ENCODE assay signal across 25 cellular contexts in genomic region chr2:206984206-206984605, GRCh38. TPM values are rescaled to one million over a fixed set of nuclear protein-coding genes. Genes with fewer than 3 reads are reported as not detected.
A peak's percentile ranks its signal among the peaks of the same experiment; 100 is the strongest.
DNase-seq lines count a peak whose midpoint lies in the region; ATAC-seq and TF ChIP-seq lines count a peak whose summit lies in the region.
"Had no signal": no experiment of that assay in that cellular context is flagged by ENCODE, and none has a peak within 500 bp of the region (broad histone marks: within the 10 kb centered on the region; RNA-seq: fewer than 3 reads in every experiment).

No MANE protein-coding gene starts in this region.

- H3K14ac ChIP-seq in mesenchymal stem cell (ENCODE audit: low read length in 2 of 2): no peak overlapping the region

- H3K23ac ChIP-seq in mesenchymal stem cell (ENCODE audit: low read length in 2 of 2): no peak overlapping the region

- H3K9me3 ChIP-seq in mesenchymal stem cell (ENCODE audit: control insufficient read depth, low read length) (no peaks in the 10 kb centered on the region), BE2C (no peaks in the 10 kb centered on the region)
- H3K9me3 ChIP-seq: colonic mucosa, transverse colon had no signal

- no peak overlapping the region for H2BK120ac ChIP-seq in mesenchymal stem cell (ENCODE audit: low read depth, low read length)

- peaks cover 0 to 4% of the 10 kb centered on the region in 2 donors for H3K27me3 Mint-ChIP-seq in stimulated activated naive B cell treated with anti-CD40 and anti-IgM and Interleukin-4, amounts not matched to agents 10 μg/mL and 1 μg/mL and 100 μg/mL, for 72 hours

- H3K36me3 Mint-ChIP-seq in stimulated activated naive B cell treated with anti-CD40 and anti-IgM and Interleukin-4, amounts not matched to agents 10 μg/mL and 1 μg/mL and 100 μg/mL, for 72 hours: no peaks in the 10 kb centered on the region
- H3K36me3 Mint-ChIP-seq: CD8-positive, alpha-beta T cell; naive B cell; stimulated activated memory B cell treated with anti-CD40 and anti-IgM and Interleukin-4, amounts not matched to agents 10 μg/mL and 1 μg/mL and 100 μg/mL, for 72 hours had no signal

- H3K36me3 ChIP-seq in mesenchymal stem cell (ENCODE audit: control insufficient read depth in 1 of 2, insufficient read depth in 2 of 2, low read depth in 1 of 2, low read length in 2 of 2) (no peaks in the 10 kb centered on the region), BE2C (no peaks in the 10 kb centered on the region)
- H3K36me3 ChIP-seq: colonic mucosa, transverse colon had no signal

- H3K27ac Mint-ChIP-seq in stimulated activated naive B cell treated with anti-CD40 and anti-IgM and Interleukin-4, amounts not matched to agents 10 μg/mL and 1 μg/mL and 100 μg/mL, for 72 hours: no peak overlapping the region
- H3K27ac Mint-ChIP-seq: CD8-positive, alpha-beta T cell; endodermal cell; naive B cell; stimulated activated memory B cell treated with anti-CD40 and anti-IgM and Interleukin-4, amounts not matched to agents 10 μg/mL and 1 μg/mL and 100 μg/mL, for 72 hours had no signal

- no peaks in the 10 kb centered on the region for H3K27me3 ChIP-seq in mesenchymal stem cell (ENCODE audit: control insufficient read depth in 1 of 2, insufficient read depth in 1 of 2, low read length in 2 of 2)
- no peaks in the 10 kb centered on the region for H3K27me3 ChIP-seq in BE2C
- H3K27me3 ChIP-seq: colonic mucosa, transverse colon had no signal

- WGBS in mesenchymal stem cell: 32% methylated on average over 2 of the region's 4 CpGs

- H3K27ac ChIP-seq in mesenchymal stem cell (ENCODE audit: low read length, poor library complexity, severe bottlenecking): no peak overlapping the region
- H3K27ac ChIP-seq: colonic mucosa, parathyroid adenoma, transverse colon had no signal

- DNase-seq in H4 (ENCODE audit: low spot score) (peak; percentile 41), MV-4-11 (lab: John Stamatoyannopoulos, UW) (peak; percentile 76), amniotic epithelial cell (ENCODE audit: low read depth) (peak; percentile 72), mesenchymal stem cell (peak; percentile 64), NCI-H774 (lab: John Stamatoyannopoulos, UW) (no peak), BE2C (no peak)
- DNase-seq in stimulated activated naive B cell treated with anti-CD40 and anti-IgM and Interleukin-4, amounts not matched to agents 10 μg/mL and 1 μg/mL and 100 μg/mL, for 72 hours: no peak
- DNase-seq: activated gamma-delta T cell treated with Interleukin-2 at 50 U/mL for 16 hours; anterior cingulate cortex; CD8-positive, alpha-beta T cell; colonic mucosa; DMS79 treated with DMSO at 0.1 percent for 48 hours; endodermal cell; hippocampal formation; naive B cell; NCI-H1694; NCI-H345; SHP77; T-helper 1 cell; transverse colon had no signal

- no peak overlapping the region for H3K4me2 ChIP-seq in mesenchymal stem cell (ENCODE audit: low read length, poor library complexity, severe bottlenecking)

- H3K4me3 ChIP-seq in mesenchymal stem cell (ENCODE audit: insufficient read depth in 1 of 2, low read depth in 1 of 2, low read length in 2 of 2): no peak overlapping the region
- no peak overlapping the region for H3K4me3 ChIP-seq in BE2C (ENCODE audit: low read depth, low read length)
- H3K4me3 ChIP-seq: colonic mucosa, transverse colon had no signal

- no peak overlapping the region for H2AK5ac ChIP-seq in mesenchymal stem cell (ENCODE audit: low read length, severe bottlenecking)

- no peak overlapping the region for H2BK12ac ChIP-seq in mesenchymal stem cell (ENCODE audit: low read length in 2 of 2)

- no peak for TF ChIP-seq CTCF in BE2C (IDR thresholded peaks at IDR 0.05; ENCODE audit: low read depth, low read length)

- no peak overlapping the region for H4K91ac ChIP-seq in mesenchymal stem cell (ENCODE audit: low read length)

- H3K4me1 Mint-ChIP-seq in stimulated activated naive B cell treated with anti-CD40 and anti-IgM and Interleukin-4, amounts not matched to agents 10 μg/mL and 1 μg/mL and 100 μg/mL, for 72 hours: peaks cover 2% of the 10 kb centered on the region in 2 donors

- H3K18ac ChIP-seq in mesenchymal stem cell (ENCODE audit: low read depth in 1 of 2, low read length in 2 of 2): peak overlapping the region in 1 of 2 experiments; percentile 52

- no peak overlapping the region for H3K9ac ChIP-seq in mesenchymal stem cell (ENCODE audit: low read length)
- H3K9ac ChIP-seq: parathyroid adenoma had no signal

- no peak overlapping the region for H4K8ac ChIP-seq in mesenchymal stem cell (ENCODE audit: low read length)

- H3K4me3 Mint-ChIP-seq in stimulated activated naive B cell treated with anti-CD40 and anti-IgM and Interleukin-4, amounts not matched to agents 10 μg/mL and 1 μg/mL and 100 μg/mL, for 72 hours: no peak overlapping the region
- H3K4me3 Mint-ChIP-seq: CD8-positive, alpha-beta T cell; endodermal cell; naive B cell; stimulated activated memory B cell treated with anti-CD40 and anti-IgM and Interleukin-4, amounts not matched to agents 10 μg/mL and 1 μg/mL and 100 μg/mL, for 72 hours had no signal

- H3K9me3 Mint-ChIP-seq in stimulated activated naive B cell treated with anti-CD40 and anti-IgM and Interleukin-4, amounts not matched to agents 10 μg/mL and 1 μg/mL and 100 μg/mL, for 72 hours: no peaks in the 10 kb centered on the region
- H3K9me3 Mint-ChIP-seq: CD8-positive, alpha-beta T cell; endodermal cell had no signal

- H2BK5ac ChIP-seq in mesenchymal stem cell (ENCODE audit: low read depth, low read length, poor library complexity, severe bottlenecking): no peak overlapping the region

- H3K4ac ChIP-seq in mesenchymal stem cell (ENCODE audit: low read depth in 1 of 2, low read length in 2 of 2): no peak overlapping the region

- no peak overlapping the region for H2AFZ ChIP-seq in mesenchymal stem cell (ENCODE audit: low read depth, low read length)

- H3K79me1 ChIP-seq in mesenchymal stem cell (replicated peaks; ENCODE audit: low read length, poor library complexity, severe bottlenecking): no peaks in the 10 kb centered on the region

- no peak overlapping the region for H2BK15ac ChIP-seq in mesenchymal stem cell (ENCODE audit: low read depth, poor library complexity, severe bottlenecking)

- peaks cover 3% of the 10 kb centered on the region for H3K4me1 ChIP-seq in mesenchymal stem cell (ENCODE audit: control insufficient read depth, insufficient read depth, low read depth, low read length)
- peaks cover 22% of the 10 kb centered on the region for H3K4me1 ChIP-seq in BE2C
- H3K4me1 ChIP-seq: colonic mucosa had no signal

- ATAC-seq in stimulated activated naive B cell treated with anti-CD40 and anti-IgM and Interleukin-4, amounts not matched to agents 10 μg/mL and 1 μg/mL and 100 μg/mL, for 72 hours (replicated peaks): no peak
- no peak for ATAC-seq in GM18873 (IDR thresholded peaks at IDR 0.05; ENCODE audit: low FRiP score, unreplicated experiment)
- ATAC-seq: CD8-positive, alpha-beta T cell; sciatic nerve; stimulated activated memory B cell treated with anti-CD40 and anti-IgM and Interleukin-4, amounts not matched to agents 10 μg/mL and 1 μg/mL and 100 μg/mL, for 72 hours had no signal

RNA-seq across cellular contexts. Expression of gene CPO, which starts 44.9 kb away (rescaled TPM):
- 0.39 TPM in 1 of 2 replicates, not detected in the other for total RNA-seq in H4 (2014; rRNA removed; shearing (Covaris generic))
- polyA plus RNA-seq in mesenchymal stem cell (2013, experiment 1 of 2): not detected
- polyA plus RNA-seq in mesenchymal stem cell (2013, experiment 2 of 2): not detected
- polyA plus RNA-seq in BE2C (2012; ENCODE audit: insufficient read depth, insufficient read length, low read depth): 0.97 TPM
- total RNA-seq: CD8-positive, alpha-beta T cell; colonic mucosa; lung microvascular endothelial cell; transverse colon had no signal

Comparison
In these comparisons a context has a peak if more than half of its experiments do, and no peak if none do; other contexts are left out.
1. DNase-seq: peak in H4 (single experiment), MV-4-11 (single experiment), amniotic epithelial cell (single experiment) and mesenchymal stem cell (single experiment); none in NCI-H774 (single experiment), stimulated activated naive B cell treated with anti-CD40 and anti-IgM and Interleukin-4, amounts not matched to agents 10 μg/mL and 1 μg/mL and 100 μg/mL, for 72 hours (single experiment) and BE2C (single experiment).